9 cellular contexts compared by ENCODE assay signal in the genomic region with DNA sequence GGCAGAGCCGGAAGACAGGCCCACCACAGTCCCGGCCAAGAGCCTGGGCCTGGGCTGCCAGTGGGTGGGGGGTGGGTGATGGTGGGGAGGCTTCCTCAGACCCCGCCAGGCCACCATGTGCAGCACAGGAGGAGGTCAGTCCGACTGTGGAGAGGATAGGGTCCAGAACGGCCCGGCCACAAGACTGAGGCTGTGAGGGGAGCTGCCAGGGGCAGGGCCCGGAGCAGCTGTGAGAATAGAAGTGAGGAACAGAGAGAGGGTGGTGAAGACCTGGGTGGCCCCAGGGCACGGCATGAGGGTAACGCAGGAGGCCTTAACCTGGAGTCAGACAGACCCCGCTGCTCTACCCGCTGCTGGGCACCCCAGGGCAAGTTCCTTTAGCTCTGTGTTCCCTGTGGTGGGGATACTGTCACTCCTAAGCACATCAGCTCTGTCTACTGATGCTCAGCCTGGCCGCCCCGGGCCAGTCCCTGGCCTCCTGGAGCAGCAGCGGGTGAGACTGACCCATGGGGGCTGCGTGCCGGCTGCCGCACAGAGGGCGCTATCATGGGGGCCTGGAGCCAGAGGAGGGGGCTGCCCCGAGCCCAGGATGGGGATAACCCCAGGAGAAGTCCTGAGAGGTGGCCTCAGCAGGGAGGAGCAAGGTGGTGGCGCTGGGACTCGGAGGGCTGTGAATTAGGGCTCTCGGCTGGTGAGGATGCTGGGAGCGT. TPM values are rescaled to one million over a fixed set of nuclear protein-coding genes. Genes with fewer than 3 reads are reported as not detected.
DNase-seq lines count a peak whose midpoint lies in the region; ATAC-seq and TF ChIP-seq lines count a peak whose summit lies in the region.
"Had no signal": no experiment of that assay in that cellular context is flagged by ENCODE, and none has a peak within 500 bp of the region (broad histone marks: within the 10 kb centered on the region; RNA-seq: fewer than 3 reads in every experiment).

No MANE protein-coding gene starts in this region.

- H3K4me3 Mint-ChIP-seq in T-cell, result peak overlapping the region; percentile 90 to 92 (median 91)

- no peaks in the 10 kb centered on the region for H3K27me3 Mint-ChIP-seq in T-cell

- H3K27me3 ChIP-seq in GM23248 (replicated peaks; ENCODE audit: insufficient read depth), result no peaks in the 10 kb centered on the region
- H3K27me3 ChIP-seq in left ventricle myocardium inferior (ENCODE audit: low read depth), result no peaks in the 10 kb centered on the region
- no peaks in the 10 kb centered on the region for H3K27me3 ChIP-seq in skeletal muscle tissue (ENCODE audit: control insufficient read depth in 3 of 3, insufficient read depth in 3 of 3, low read length in 3 of 3)

- in situ Hi-C loops in GM23248 (cut with MboI), result no loop called here

- H2AFZ ChIP-seq in GM23248, result peak overlapping the region; percentile 49

- DNase-seq in GM23248 (no peak), T-cell (no peak), left ventricle myocardium inferior (no peak), AML-193 (lab: John Stamatoyannopoulos, UW) (no peak), cerebellum (ENCODE audit: low spot score) (no peak)
- no peak for DNase-seq in stimulated activated CD4-positive, alpha-beta T cell treated with anti-CD3 and anti-CD28 coated beads, Interleukin-12 subunit alpha, Interleukin-12 subunit beta, amount 100 ng/mL, for 4 hours
- DNase-seq: NCI-H226 had no signal

- H3K9me2 ChIP-seq in GM23248 (ENCODE audit: insufficient read depth), result no peaks in the 10 kb centered on the region

- H3K4me3 ChIP-seq in GM23248 (no peak overlapping the region), left ventricle myocardium inferior (peak overlapping the region; percentile 58), skeletal muscle tissue (ENCODE audit: low read length in 3 of 3) (peak overlapping the region; percentile 52 to 67 (median 54))

- POLR2A ChIA-PET in T-cell (lab: Charles Lee), result interaction anchor here in 1 of 2 donors (0.5 to 0.6 kb wide), 2 partner anchors 59 to 75 kb away, joined by 3 to 4 read pairs; no protein-coding TSS in a partner anchor

- peaks cover 41 to 60% (median 60%) of the 10 kb centered on the region in 3 donors for H3K4me1 Mint-ChIP-seq in T-cell

- H3K27ac ChIP-seq in GM23248 (peak overlapping the region; percentile 59), left ventricle myocardium inferior (replicated peaks) (peak overlapping the region; percentile 88), skeletal muscle tissue (ENCODE audit: low read depth, low read length) (peak overlapping the region; percentile 83)

- peaks cover 3% of the 10 kb centered on the region; the same call in 1 of the 2 replicates for H3F3A ChIP-seq in GM23248 (ENCODE audit: insufficient read depth)

- intact Hi-C loops in left ventricle myocardium inferior (cut with micrococcal nuclease), result loop anchor here (5.0 kb wide), 1 partner anchor 94 kb away; a partner anchor contains a TSS

- no peaks in the 10 kb centered on the region for H3K9me3 Mint-ChIP-seq in T-cell

- peak overlapping the region; percentile 70 for H3K9ac ChIP-seq in GM23248
- H3K9ac ChIP-seq in skeletal muscle tissue (ENCODE audit: low read depth in 1 of 3, low read length in 3 of 3), result peak overlapping the region; percentile 54 to 64 (median 62)

- H3K27ac Mint-ChIP-seq in T-cell, result peak overlapping the region; percentile 95

- H3K4me1 ChIP-seq in GM23248 (ENCODE audit: insufficient read depth) (peaks cover 13% of the 10 kb centered on the region), left ventricle myocardium inferior (peaks cover 47% of the 10 kb centered on the region), skeletal muscle tissue (ENCODE audit: control insufficient read depth in 3 of 3, insufficient read depth in 3 of 3, low read length in 3 of 3) (peaks cover 15 to 35% (median 32%) of the 10 kb centered on the region in 3 donors)

- H3K36me3 ChIP-seq in GM23248 (ENCODE audit: low read depth), result no peaks in the 10 kb centered on the region
- peaks cover 33% of the 10 kb centered on the region for H3K36me3 ChIP-seq in left ventricle myocardium inferior
- H3K36me3 ChIP-seq in skeletal muscle tissue (ENCODE audit: control insufficient read depth in 3 of 3, insufficient read depth in 3 of 3, low read length in 3 of 3), result peaks cover 18 to 25% (median 19%) of the 10 kb centered on the region in 3 donors

- no peaks in the 10 kb centered on the region for H4K20me1 ChIP-seq in GM23248 (ENCODE audit: insufficient read depth)

- ATAC-seq in T-cell (replicated peaks in 1 of 4) (peak in 1 of 4 experiments; percentile 1), GM18520 (IDR thresholded peaks at IDR 0.05; ENCODE audit: unreplicated experiment) (no peak)

- H3K9me3 ChIP-seq in GM23248 (ENCODE audit: low read depth) (no peaks in the 10 kb centered on the region), left ventricle myocardium inferior (replicated peaks) (no peaks in the 10 kb centered on the region), skeletal muscle tissue (ENCODE audit: control insufficient read depth in 3 of 3, low read length in 3 of 3) (no peaks in the 10 kb centered on the region)

- 71 to 84% methylated on average over 18 to 23 of the region's 23 CpGs for WGBS in GM23248 (ENCODE audit: low coverage in 1 of 2, low lambda C conversion rate in 2 of 2, missing lambda C conversion rate in 2 of 2), 2 experiments

- no peak for TF ChIP-seq CTCF in left ventricle myocardium inferior (IDR thresholded peaks at IDR 0.05; ENCODE audit: borderline replicate concordance)

- CTCF ChIA-PET in T-cell (lab: Charles Lee), result interaction anchor here (0.5 to 4.8 kb wide), 6 partner anchors 17 to 590 kb away, joined by 3 to 122 read pairs (median 6); a partner anchor contains a TSS

- H3K4me2 ChIP-seq in GM23248 (ENCODE audit: unreplicated experiment), result peak overlapping the region; percentile 45

- no peaks in the 10 kb centered on the region for H3K79me2 ChIP-seq in GM23248 (ENCODE audit: insufficient read depth)

- H3K36me3 Mint-ChIP-seq in T-cell, result peaks cover 17% of the 10 kb centered on the region

RNA-seq across cellular contexts. Expression of a gene that starts 1.7 kb away (rescaled TPM):
- total RNA-seq in GM23248 (2014; rRNA removed; shearing (Covaris generic)), result 0.51 and 3.9 TPM in 2 replicates
- polyA plus RNA-seq in GM23248 (2016; fragmentation: Nextera tagmentation; extraction: Ambion mirVana), result 1.5 and 2.5 TPM in 2 replicates
- total RNA-seq in T-cell (100 to 1,000 TPM; 115 to 184 (median 161) TPM), left ventricle myocardium inferior (5.4 TPM), skeletal muscle tissue (4.7 TPM), cerebellum (1.5 TPM)

RNA-seq across cellular contexts. Expression of a gene that starts 17.7 kb away (rescaled TPM):
- 53.7 and 66.0 TPM in 2 replicates for total RNA-seq in GM23248 (2014; rRNA removed; shearing (Covaris generic))
- polyA plus RNA-seq in GM23248 (2016; fragmentation: Nextera tagmentation; extraction: Ambion mirVana), result 50.7 and 54.7 TPM in 2 replicates
- 10 to 100 TPM; 16.1 to 48.3 (median 40.2) TPM for total RNA-seq in T-cell
- total RNA-seq in left ventricle myocardium inferior, result 82.3 TPM
- total RNA-seq in skeletal muscle tissue, result 53.2 TPM
- total RNA-seq in cerebellum, result 10.3 TPM

RNA-seq across cellular contexts. Expression of a gene that starts 17.8 kb away (rescaled TPM):
- 75.9 and 97.9 TPM in 2 replicates for total RNA-seq in GM23248 (2014; rRNA removed; shearing (Covaris generic))
- polyA plus RNA-seq in GM23248 (2016; fragmentation: Nextera tagmentation; extraction: Ambion mirVana), result 74.5 and 78.9 TPM in 2 replicates
- total RNA-seq in T-cell, result 100 to 1,000 TPM in 1 of 5 donors, 10 to 100 TPM in 4; 49.7 to 108 (median 97.5) TPM
- 65.2 TPM for total RNA-seq in left ventricle myocardium inferior
- 17.2 TPM for total RNA-seq in skeletal muscle tissue
- 12.4 TPM for total RNA-seq in cerebellum

RNA-seq across cellular contexts. Expression of a gene that starts 22.1 kb away (rescaled TPM):
- total RNA-seq in GM23248 (2014; rRNA removed; shearing (Covaris generic)), result 2.7 and 11.0 TPM in 2 replicates
- 33.4 and 34.7 TPM in 2 replicates for polyA plus RNA-seq in GM23248 (2016; fragmentation: Nextera tagmentation; extraction: Ambion mirVana)
- 10 to 100 TPM; 46.2 to 64.7 (median 51.4) TPM for total RNA-seq in T-cell
- 59.9 TPM for total RNA-seq in left ventricle myocardium inferior
- 18.8 TPM for total RNA-seq in skeletal muscle tissue
- 15.7 TPM for total RNA-seq in cerebellum

RNA-seq across cellular contexts. Expression of a gene that starts 22.3 kb away (rescaled TPM):
- total RNA-seq in GM23248 (2014; rRNA removed; shearing (Covaris generic)), result 115 and 123 TPM in 2 replicates
- polyA plus RNA-seq in GM23248 (2016; fragmentation: Nextera tagmentation; extraction: Ambion mirVana), result 128 and 132 TPM in 2 replicates
- total RNA-seq in T-cell (100 to 1,000 TPM in 3 of 5 donors, 10 to 100 TPM in 2; 61.1 to 133 (median 107) TPM), left ventricle myocardium inferior (97.4 TPM), skeletal muscle tissue (69.9 TPM), cerebellum (72.8 TPM)

Comparison
In these comparisons a context has a peak if more than half of its experiments do, and no peak if none do; other contexts are left out.
1. RNA of a gene that starts 1.7 kb away (total RNA-seq): 115 to 184 TPM in T-cell; 5.4 TPM in left ventricle myocardium inferior (single experiment), 4.7 TPM in skeletal muscle tissue (single experiment), 0.51 to 3.9 TPM in GM23248 and 1.5 TPM in cerebellum (single experiment); every median in the first group is over 10 times any median in the second.
2. Peak in every context shown above with its lines, with median percentiles within 50 percentile points of each other: H3K27ac ChIP-seq.